In the genomic region with DNA sequence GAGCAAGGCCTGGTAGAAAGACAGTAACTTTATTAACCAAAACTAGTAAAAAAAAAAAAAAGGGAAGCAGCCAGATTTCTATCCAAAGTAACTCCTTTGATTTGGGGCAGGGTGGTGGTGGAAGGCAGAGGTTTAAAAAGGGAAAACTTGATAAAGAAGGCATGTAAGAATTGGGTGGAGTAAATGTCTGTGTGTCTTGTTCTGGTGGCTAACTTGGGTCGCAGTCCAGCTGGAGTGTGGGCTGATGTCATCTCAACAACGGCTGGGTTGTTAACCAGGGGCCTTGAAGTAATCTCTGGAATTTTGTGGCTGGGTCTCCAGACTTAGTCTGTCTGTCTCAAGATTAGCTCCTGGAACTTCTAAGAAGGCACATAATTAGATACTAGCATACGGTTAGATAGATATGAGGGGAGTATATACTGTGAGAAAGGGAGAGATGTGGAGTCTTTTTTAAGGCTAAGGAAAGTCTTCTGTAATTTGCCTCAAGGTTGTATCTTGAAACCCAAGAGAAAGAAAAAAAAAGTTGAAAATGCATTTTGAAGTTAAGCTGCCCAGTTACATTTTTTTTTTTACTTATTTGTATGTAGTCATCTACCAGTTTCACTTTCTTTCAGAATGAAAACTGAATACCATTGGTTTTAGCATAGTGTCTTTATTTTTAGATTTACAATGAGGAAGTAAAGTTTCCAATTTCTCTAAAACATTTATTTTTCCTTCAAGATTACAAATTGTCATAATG, we compare ENCODE assay signal across 1 cellular context.
TF ChIP-seq lines count a peak whose summit lies in the region.

No MANE protein-coding gene starts in this region.

TF ChIP-seq in HepG2, 621 proteins besides CTCF, POLR2A, EP300 and RAD21:
- TF ChIP-seq ZKSCAN8 (CRISPR knock-in tag; IDR thresholded peaks at IDR 0.05; ENCODE audit: borderline replicate concordance) (no peak), ZNF354B (CRISPR knock-in tag; IDR thresholded peaks at IDR 0.05) (no peak), POLR2AphosphoS5 (IDR thresholded peaks at IDR 0.05; ENCODE audit: low read depth, low read length) (no peak), MAFG (CRISPR knock-in tag; IDR thresholded peaks at IDR 0.05) (no peak), MTA1 (CRISPR knock-in tag; IDR thresholded peaks at IDR 0.05; ENCODE audit: borderline replicate concordance) (no peak), RNF2 (conservative IDR thresholded peaks at IDR 0.05; ENCODE audit: low read depth) (no peak), RBM22 (optimal IDR thresholded peaks at IDR 0.05; ENCODE audit: low read length) (no peak), ZNF224 (CRISPR knock-in tag; IDR thresholded peaks at IDR 0.05) (no peak), ZC3H4 (CRISPR knock-in tag; IDR thresholded peaks at IDR 0.05; ENCODE audit: borderline replicate concordance) (no peak), SMARCC2 (IDR thresholded peaks at IDR 0.05) (no peak), NR2F6 (IDR thresholded peaks at IDR 0.05) (no peak), NR2F6 (CRISPR knock-in tag; IDR thresholded peaks at IDR 0.05) (no peak), JARID2 (CRISPR knock-in tag; IDR thresholded peaks at IDR 0.05; ENCODE audit: insufficient replicate concordance) (no peak), TAF1 (CRISPR knock-in tag; IDR thresholded peaks at IDR 0.05) (no peak)
- TF ChIP-seq, protein P1, sequence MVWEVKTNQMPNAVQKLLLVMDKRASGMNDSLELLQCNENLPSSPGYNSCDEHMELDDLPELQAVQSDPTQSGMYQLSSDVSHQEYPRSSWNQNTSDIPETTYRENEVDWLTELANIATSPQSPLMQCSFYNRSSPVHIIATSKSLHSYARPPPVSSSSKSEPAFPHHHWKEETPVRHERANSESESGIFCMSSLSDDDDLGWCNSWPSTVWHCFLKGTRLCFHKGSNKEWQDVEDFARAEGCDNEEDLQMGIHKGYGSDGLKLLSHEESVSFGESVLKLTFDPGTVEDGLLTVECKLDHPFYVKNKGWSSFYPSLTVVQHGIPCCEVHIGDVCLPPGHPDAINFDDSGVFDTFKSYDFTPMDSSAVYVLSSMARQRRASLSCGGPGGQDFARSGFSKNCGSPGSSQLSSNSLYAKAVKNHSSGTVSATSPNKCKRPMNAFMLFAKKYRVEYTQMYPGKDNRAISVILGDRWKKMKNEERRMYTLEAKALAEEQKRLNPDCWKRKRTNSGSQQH (CRISPR knock-in tag; IDR thresholded peaks at IDR 0.05; ENCODE audit: low read depth), result no peak
- TF ChIP-seq, protein P2, sequence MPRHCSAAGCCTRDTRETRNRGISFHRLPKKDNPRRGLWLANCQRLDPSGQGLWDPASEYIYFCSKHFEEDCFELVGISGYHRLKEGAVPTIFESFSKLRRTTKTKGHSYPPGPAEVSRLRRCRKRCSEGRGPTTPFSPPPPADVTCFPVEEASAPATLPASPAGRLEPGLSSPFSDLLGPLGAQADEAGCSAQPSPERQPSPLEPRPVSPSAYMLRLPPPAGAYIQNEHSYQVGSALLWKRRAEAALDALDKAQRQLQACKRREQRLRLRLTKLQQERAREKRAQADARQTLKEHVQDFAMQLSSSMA (CRISPR knock-in tag; IDR thresholded peaks at IDR 0.05), result no peak
- TF ChIP-seq, protein P3, sequence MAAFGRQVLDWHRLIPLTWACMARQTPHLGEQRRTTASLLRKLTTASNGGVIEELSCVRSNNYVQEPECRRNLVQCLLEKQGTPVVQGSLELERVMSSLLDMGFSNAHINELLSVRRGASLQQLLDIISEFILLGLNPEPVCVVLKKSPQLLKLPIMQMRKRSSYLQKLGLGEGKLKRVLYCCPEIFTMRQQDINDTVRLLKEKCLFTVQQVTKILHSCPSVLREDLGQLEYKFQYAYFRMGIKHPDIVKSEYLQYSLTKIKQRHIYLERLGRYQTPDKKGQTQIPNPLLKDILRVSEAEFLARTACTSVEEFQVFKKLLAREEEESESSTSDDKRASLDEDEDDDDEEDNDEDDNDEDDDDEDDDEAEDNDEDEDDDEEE (CRISPR knock-in tag; IDR thresholded peaks at IDR 0.05), result no peak
- TF ChIP-seq, protein P4, sequence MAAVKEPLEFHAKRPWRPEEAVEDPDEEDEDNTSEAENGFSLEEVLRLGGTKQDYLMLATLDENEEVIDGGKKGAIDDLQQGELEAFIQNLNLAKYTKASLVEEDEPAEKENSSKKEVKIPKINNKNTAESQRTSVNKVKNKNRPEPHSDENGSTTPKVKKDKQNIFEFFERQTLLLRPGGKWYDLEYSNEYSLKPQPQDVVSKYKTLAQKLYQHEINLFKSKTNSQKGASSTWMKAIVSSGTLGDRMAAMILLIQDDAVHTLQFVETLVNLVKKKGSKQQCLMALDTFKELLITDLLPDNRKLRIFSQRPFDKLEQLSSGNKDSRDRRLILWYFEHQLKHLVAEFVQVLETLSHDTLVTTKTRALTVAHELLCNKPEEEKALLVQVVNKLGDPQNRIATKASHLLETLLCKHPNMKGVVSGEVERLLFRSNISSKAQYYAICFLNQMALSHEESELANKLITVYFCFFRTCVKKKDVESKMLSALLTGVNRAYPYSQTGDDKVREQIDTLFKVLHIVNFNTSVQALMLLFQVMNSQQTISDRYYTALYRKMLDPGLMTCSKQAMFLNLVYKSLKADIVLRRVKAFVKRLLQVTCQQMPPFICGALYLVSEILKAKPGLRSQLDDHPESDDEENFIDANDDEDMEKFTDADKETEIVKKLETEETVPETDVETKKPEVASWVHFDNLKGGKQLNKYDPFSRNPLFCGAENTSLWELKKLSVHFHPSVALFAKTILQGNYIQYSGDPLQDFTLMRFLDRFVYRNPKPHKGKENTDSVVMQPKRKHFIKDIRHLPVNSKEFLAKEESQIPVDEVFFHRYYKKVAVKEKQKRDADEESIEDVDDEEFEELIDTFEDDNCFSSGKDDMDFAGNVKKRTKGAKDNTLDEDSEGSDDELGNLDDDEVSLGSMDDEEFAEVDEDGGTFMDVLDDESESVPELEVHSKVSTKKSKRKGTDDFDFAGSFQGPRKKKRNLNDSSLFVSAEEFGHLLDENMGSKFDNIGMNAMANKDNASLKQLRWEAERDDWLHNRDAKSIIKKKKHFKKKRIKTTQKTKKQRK (IDR thresholded peaks at IDR 0.05; ENCODE audit: low read length), result no peak
